In genomic region chr10:13475124-13475523, GRCh38 we compare ENCODE assay signal across 2 cellular contexts.
TF ChIP-seq lines count a peak whose summit lies in the region.

No MANE protein-coding gene starts in this region.

TF ChIP-seq in A549, 52 proteins besides CTCF, POLR2A, EP300 and RAD21 (continued from another document):
- TF ChIP-seq, protein P1, sequence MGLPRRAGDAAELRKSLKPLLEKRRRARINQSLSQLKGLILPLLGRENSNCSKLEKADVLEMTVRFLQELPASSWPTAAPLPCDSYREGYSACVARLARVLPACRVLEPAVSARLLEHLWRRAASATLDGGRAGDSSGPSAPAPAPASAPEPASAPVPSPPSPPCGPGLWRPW (IDR thresholded peaks at IDR 0.05): no peak
- no peak for TF ChIP-seq ZC3H11A (IDR thresholded peaks at IDR 0.05)
- no peak for TF ChIP-seq KDM1A (IDR thresholded peaks at IDR 0.05; ENCODE audit: low read depth)

TF ChIP-seq in endothelial cell of umbilical vein, 7 proteins besides CTCF, POLR2A, EP300 and RAD21:
- TF ChIP-seq MAX (IDR thresholded peaks at IDR 0.05; ENCODE audit: insufficient read depth, insufficient read length) (no peak), EZH2 (IDR thresholded peaks at IDR 0.05; ENCODE audit: borderline replicate concordance, low read depth, low read length, severe bottlenecking) (no peak), GATA2 (IDR thresholded peaks at IDR 0.05; ENCODE audit: insufficient read depth, insufficient read length, low read depth, low read length) (no peak), MYC (IDR thresholded peaks at IDR 0.05; ENCODE audit: low read depth, low read length) (no peak), POLR2AphosphoS5 (IDR thresholded peaks at IDR 0.05; ENCODE audit: insufficient read depth, low read depth, low read length) (no peak)
